In the genomic region with DNA sequence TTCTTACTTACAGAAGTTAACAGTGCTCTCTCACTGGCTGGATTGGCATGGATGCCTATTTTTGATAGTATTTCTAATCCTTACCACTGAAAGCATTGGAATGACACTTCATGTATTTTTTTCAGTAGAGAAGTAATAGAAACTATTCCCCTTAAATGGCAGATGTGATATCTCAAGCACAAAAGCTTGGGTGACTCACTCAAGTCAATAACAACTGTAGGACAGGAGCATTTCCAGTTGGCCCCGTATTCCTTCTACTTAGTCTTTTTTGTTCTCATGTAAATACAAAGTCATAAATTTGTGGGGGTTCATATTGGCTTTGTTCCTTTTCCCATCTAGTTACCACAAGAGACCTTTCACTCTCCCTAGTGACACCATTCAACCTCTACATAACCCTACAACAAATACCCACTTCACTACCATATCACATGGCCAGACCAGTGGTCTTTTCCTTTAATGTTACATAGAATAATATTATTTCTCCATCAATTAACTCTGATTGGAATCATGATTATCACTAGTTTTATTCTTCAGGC, we compare ENCODE assay signal across 30 cellular contexts.
A peak's percentile ranks its signal among the peaks of the same experiment; 100 is the strongest.
DNase-seq lines count a peak whose midpoint lies in the region; ATAC-seq, FAIRE-seq and TF ChIP-seq lines count a peak whose summit lies in the region.
"Had no signal": no experiment of that assay in that cellular context is flagged by ENCODE, and none has a peak within 500 bp of the region (broad histone marks: within the 10 kb centered on the region; RNA-seq: fewer than 3 reads in every experiment).

No MANE protein-coding gene starts in this region.

- no peak overlapping the region for H3K4me3 ChIP-seq in K562
- H3K4me3 ChIP-seq in fibroblast of the aortic adventitia (ENCODE audit: low read depth, low read length): no peak overlapping the region
- no peak overlapping the region for H3K4me3 ChIP-seq in rectal smooth muscle tissue (ENCODE audit: low read length)
- H3K4me3 ChIP-seq: ascending aorta; BLaER1 treated with 17β-estradiol and CSF1 and Interleukin-3, amounts not matched to agents 10 nM and 100 nM; gastrocnemius medialis; psoas muscle; SK-N-MC; upper lobe of left lung had no signal

- H3K9me3 ChIP-seq in K562 (replicated peaks; ENCODE audit: control insufficient read depth, insufficient read depth, low read depth, low read length): no peaks in the 10 kb centered on the region
- H3K9me3 ChIP-seq: ascending aorta; BLaER1 treated with 17β-estradiol and CSF1 and Interleukin-3, amounts not matched to agents 10 nM and 100 nM; gastrocnemius medialis; psoas muscle; upper lobe of left lung had no signal

- TF ChIP-seq POLR2A in K562 (conservative IDR thresholded peaks at IDR 0.05): no peak

- peaks cover 0 to 6% of the 10 kb centered on the region in 2 experiments; a peak in 2 of 5 replicates for H3K4me1 ChIP-seq in K562 (replicated peaks in 1 of 2; ENCODE audit: control insufficient read depth in 2 of 2, insufficient read depth in 2 of 2, low read length in 2 of 2)
- peaks cover 52% of the 10 kb centered on the region for H3K4me1 ChIP-seq in rectal smooth muscle tissue (ENCODE audit: control insufficient read depth, insufficient read depth, low read length)
- H3K4me1 ChIP-seq: ascending aorta, gastrocnemius medialis, psoas muscle, upper lobe of left lung had no signal

- H3K27me3 ChIP-seq in K562 (ENCODE audit: control insufficient read depth in 2 of 2, insufficient read depth in 2 of 2, low read length in 2 of 2) (no peaks in the 10 kb centered on the region), rectal smooth muscle tissue (ENCODE audit: control insufficient read depth, insufficient read depth, low read length) (no peaks in the 10 kb centered on the region)
- H3K27me3 ChIP-seq: ascending aorta; BLaER1 treated with 17β-estradiol and CSF1 and Interleukin-3, amounts not matched to agents 10 nM and 100 nM; gastrocnemius medialis; upper lobe of left lung had no signal

- H3K9me1 ChIP-seq in K562 (ENCODE audit: control insufficient read depth, insufficient read depth, low read length): no peaks in the 10 kb centered on the region

- no peak overlapping the region for H2AFZ ChIP-seq in K562 (ENCODE audit: low read depth, low read length)

- H3K79me2 ChIP-seq in K562 (ENCODE audit: control insufficient read depth, insufficient read depth, low read length): no peaks in the 10 kb centered on the region

- in situ Hi-C loops in K562 (cut with MboI): no loop called here

- TF ChIP-seq CTCF in K562 (IDR thresholded peaks at IDR 0.05 in 2 of 3, conservative IDR thresholded peaks at IDR 0.05 in 1 of 3; ENCODE audit: insufficient read depth in 2 of 3, low read depth in 1 of 3, low read length in 3 of 3) (no peak), fibroblast of the aortic adventitia (IDR thresholded peaks at IDR 0.05; ENCODE audit: insufficient read depth, low read length) (no peak)

- ATAC-seq in K562 (no peak), GM18868 (IDR thresholded peaks at IDR 0.05; ENCODE audit: unreplicated experiment) (no peak), GM19324 (IDR thresholded peaks at IDR 0.05; ENCODE audit: low FRiP score, unreplicated experiment) (no peak)
- ATAC-seq: esophagus mucosa; gastrocnemius medialis; psoas muscle; stimulated activated effector memory CD8-positive, alpha-beta T cell treated with anti-CD3 and anti-CD28 coated beads, Interleukin-12 subunit alpha, Interleukin-12 subunit beta, amount 100 ng/mL, for 72 hours; WTC11 had no signal

- FAIRE-seq in K562 (lab: Jason Lieb, UNC): no peak

- no peak overlapping the region for H3K9ac ChIP-seq in K562 (ENCODE audit: insufficient read depth in 1 of 2, low read depth in 2 of 2, low read length in 2 of 2)
- H3K9ac ChIP-seq in rectal smooth muscle tissue (ENCODE audit: low read length): no peak overlapping the region
- H3K9ac ChIP-seq: BLaER1 treated with 17β-estradiol and CSF1 and Interleukin-3, amounts not matched to agents 10 nM and 100 nM had no signal

- 17% methylated on average over 1 of the region's 1 CpG for WGBS in K562 (ENCODE audit: insufficient coverage, low coverage, missing lambda C conversion rate)

- no peak for TF ChIP-seq RAD21 in K562 (CRISPR knock-in tag; conservative IDR thresholded peaks at IDR 0.05 in 1 of 2, IDR thresholded peaks at IDR 0.05 in 1 of 2)

- POLR2A ChIA-PET in K562 (lab: Yijun Ruan, JAX): no interaction called here

- no peak overlapping the region for H3K27ac ChIP-seq in K562 (ENCODE audit: extremely low read depth, low read depth, low read length)
- peak overlapping the region; percentile 89 for H3K27ac ChIP-seq in rectal smooth muscle tissue (ENCODE audit: low read depth, low read length)
- H3K27ac ChIP-seq: ascending aorta; BLaER1 treated with 17β-estradiol and CSF1 and Interleukin-3, amounts not matched to agents 10 nM and 100 nM; gastrocnemius medialis; psoas muscle; SK-N-MC had no signal

- no peak overlapping the region for H3K4me2 ChIP-seq in K562 (ENCODE audit: insufficient read depth, low read length)

- no TSS peak for BruUV-seq in K562 (replicated peaks; lab: Mats Ljungman, UMichigan)

- CTCF ChIA-PET in K562 (lab: Yijun Ruan, JAX; ENCODE audit: low intra/inter-chr PET ratio): no interaction called here

- TF ChIP-seq EP300 in K562 (IDR thresholded peaks at IDR 0.05; ENCODE audit: low read length): no peak

- intact Hi-C loops in K562 (cut with micrococcal nuclease): no loop called here

- H3K36me3 ChIP-seq in K562 (ENCODE audit: control insufficient read depth, insufficient read depth, low read length) (no peaks in the 10 kb centered on the region), rectal smooth muscle tissue (ENCODE audit: control insufficient read depth, insufficient read depth, low read length) (no peaks in the 10 kb centered on the region)
- H3K36me3 ChIP-seq: ascending aorta; BLaER1 treated with 17β-estradiol and CSF1 and Interleukin-3, amounts not matched to agents 10 nM and 100 nM; gastrocnemius medialis; upper lobe of left lung had no signal

- H4K20me1 ChIP-seq in K562 (replicated peaks; ENCODE audit: control insufficient read depth, insufficient read depth, low read length): no peaks in the 10 kb centered on the region
- H4K20me1 ChIP-seq: BLaER1 treated with 17β-estradiol and CSF1 and Interleukin-3, amounts not matched to agents 10 nM and 100 nM had no signal

- DNase-seq in HCEC 1CT (peak; percentile 8), K562 (ENCODE audit: extremely low read depth in 1 of 4, low spot score in 3 of 4) (no peak), fibroblast of the aortic adventitia (ENCODE audit: low read depth) (peak; percentile 55), iPS-NIHi7 (ENCODE audit: extremely low spot score) (no peak), SIG-M5 treated with dmso at 0.1 percent for 504 hours (lab: John Stamatoyannopoulos, UW; ENCODE audit: unreplicated experiment) (no peak)
- DNase-seq: activated CD4-positive, alpha-beta T cell treated with anti-CD3 and anti-CD28 coated beads, Interleukin-2, amount 10 ng/mL, durations not matched to agents 7 days and 5 days; activated effector memory CD4-positive, alpha-beta T cell treated with Interleukin-2 at 50 U/mL for 16 hours; activated naive CD8-positive, alpha-beta T cell treated with anti-CD3 and anti-CD28 coated beads, Interleukin-2, amount 10 ng/mL, durations not matched to agents 7 days and 5 days; central memory CD4-positive, alpha-beta T cell; DMS79 treated with DMSO at 0.1 percent for 48 hours; gastrocnemius medialis; GDM1; hippocampal formation; naive B cell; NCI-H2171; NCI-H82; occipital lobe; psoas muscle; substantia nigra; T-helper 1 cell; upper lobe of left lung had no signal

TF ChIP-seq in K562, 482 proteins besides CTCF, POLR2A, EP300 and RAD21:
- no peak for TF ChIP-seq DIDO1 (tag; IDR thresholded peaks at IDR 0.05; ENCODE audit: low read depth)
- TF ChIP-seq, protein P1, sequence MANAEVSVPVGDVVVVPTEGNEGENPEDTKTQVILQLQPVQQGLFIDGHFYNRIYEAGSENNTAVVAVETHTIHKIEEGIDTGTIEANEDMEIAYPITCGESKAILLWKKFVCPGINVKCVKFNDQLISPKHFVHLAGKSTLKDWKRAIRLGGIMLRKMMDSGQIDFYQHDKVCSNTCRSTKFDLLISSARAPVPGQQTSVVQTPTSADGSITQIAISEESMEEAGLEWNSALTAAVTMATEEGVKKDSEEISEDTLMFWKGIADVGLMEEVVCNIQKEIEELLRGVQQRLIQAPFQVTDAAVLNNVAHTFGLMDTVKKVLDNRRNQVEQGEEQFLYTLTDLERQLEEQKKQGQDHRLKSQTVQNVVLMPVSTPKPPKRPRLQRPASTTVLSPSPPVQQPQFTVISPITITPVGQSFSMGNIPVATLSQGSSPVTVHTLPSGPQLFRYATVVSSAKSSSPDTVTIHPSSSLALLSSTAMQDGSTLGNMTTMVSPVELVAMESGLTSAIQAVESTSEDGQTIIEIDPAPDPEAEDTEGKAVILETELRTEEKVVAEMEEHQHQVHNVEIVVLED (CRISPR knock-in tag; IDR thresholded peaks at IDR 0.05): no peak
- no peak for TF ChIP-seq JUND (IDR thresholded peaks at IDR 0.05; ENCODE audit: borderline replicate concordance, low read depth, low read length)
- TF ChIP-seq JUND (tag; IDR thresholded peaks at IDR 0.05; ENCODE audit: borderline replicate concordance, low read depth, low read length): 0 out of 3 replicates have a peak, but pooled peaks have one; percentile 14
- no peak for TF ChIP-seq NR2C2 (CRISPR knock-in tag; IDR thresholded peaks at IDR 0.05)
- no peak for TF ChIP-seq NR2C2 (tag; IDR thresholded peaks at IDR 0.05)
- TF ChIP-seq FOSL1 (tag; conservative IDR thresholded peaks at IDR 0.05): peak; percentile 35; the same call in 1 of the 2 replicates
- no peak for TF ChIP-seq ZBTB7A (IDR thresholded peaks at IDR 0.05; ENCODE audit: borderline replicate concordance, control insufficient read depth, low read depth, low read length)
- TF ChIP-seq ZNF780A (CRISPR knock-in tag; IDR thresholded peaks at IDR 0.05): no peak
- TF ChIP-seq ARHGAP35 (IDR thresholded peaks at IDR 0.05; ENCODE audit: partially characterized antibody): no peak
- no peak for TF ChIP-seq SMARCA4 (IDR thresholded peaks at IDR 0.05)
- no peak for TF ChIP-seq SMAD1 (IDR thresholded peaks at IDR 0.05; ENCODE audit: low read depth, low read length, partially characterized antibody)
TF ChIP-seq in K562: peak in this region for 2.

Comparison
In these comparisons a context has a peak if more than half of its experiments do, and no peak if none do; other contexts are left out.
1. DNase-seq: peak in HCEC 1CT (single experiment) and fibroblast of the aortic adventitia (single experiment); none in K562 (0 of 4), iPS-NIHi7 (single experiment) and SIG-M5 treated with dmso at 0.1 percent for 504 hours (single experiment).